Comparison of ENCODE assay signal across 16 cellular contexts in the genomic region with DNA sequence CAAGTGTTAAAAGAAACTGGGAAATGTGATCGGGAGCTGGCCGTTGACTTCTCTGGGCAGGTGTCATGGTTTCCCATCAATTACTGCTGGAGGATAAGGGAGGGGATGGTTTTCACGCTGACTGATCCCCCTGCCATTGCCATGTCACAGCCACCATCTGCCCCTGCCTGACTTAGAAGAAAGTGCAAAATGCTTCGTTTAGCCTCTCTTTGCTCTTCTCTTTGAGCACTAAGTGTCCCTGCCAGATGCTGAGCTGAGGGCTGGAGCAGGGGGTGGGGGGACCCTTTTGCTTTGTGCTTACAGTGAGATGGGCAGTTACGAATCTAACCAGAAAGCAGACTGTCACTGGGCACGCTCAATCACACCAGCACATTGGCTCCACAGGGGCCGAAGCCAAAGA.
A peak's percentile ranks its signal among the peaks of the same experiment; 100 is the strongest.
DNase-seq lines count a peak whose midpoint lies in the region; ATAC-seq and TF ChIP-seq lines count a peak whose summit lies in the region.
"Had no signal": no experiment of that assay in that cellular context is flagged by ENCODE, and none has a peak within 500 bp of the region (broad histone marks: within the 10 kb centered on the region; RNA-seq: fewer than 3 reads in every experiment).

No MANE protein-coding gene starts in this region.

- no peak overlapping the region for H2BK120ac ChIP-seq in H9 (ENCODE audit: low read depth, low read length, poor library complexity, severe bottlenecking)

- H3K56ac ChIP-seq in H9 (ENCODE audit: insufficient read length, low read depth, low read length), result no peak overlapping the region

- no peaks in the 10 kb centered on the region for H3K79me2 ChIP-seq in H9 (ENCODE audit: insufficient read depth, low read length)

- no peak overlapping the region for H2BK15ac ChIP-seq in H9 (ENCODE audit: low read depth, low read length)

- H3K4me1 ChIP-seq in H9 (ENCODE audit: insufficient read depth, low read length), result no peaks in the 10 kb centered on the region
- H3K4me1 ChIP-seq: BLaER1 treated with 17β-estradiol and CSF1 and Interleukin-3, amounts not matched to agents 10 nM and 100 nM had no signal

- no peak overlapping the region for H2AFZ ChIP-seq in H9 (ENCODE audit: low read length)

- H3K36me3 Mint-ChIP-seq in glutamatergic neuron (ENCODE audit: unreplicated experiment) (peaks cover 5% of the 10 kb centered on the region), H9 (ENCODE audit: insufficient read depth in 1 of 3, low read depth in 3 of 3) (no peaks in the 10 kb centered on the region)
- H3K36me3 Mint-ChIP-seq: CD4-positive, CD25-positive, alpha-beta regulatory T cell had no signal

- no peak overlapping the region for H3K4me2 ChIP-seq in H9 (ENCODE audit: insufficient read depth, insufficient read length, low read length)
- H3K4me2 ChIP-seq: BLaER1 treated with 17β-estradiol and CSF1 and Interleukin-3, amounts not matched to agents 10 nM and 100 nM had no signal

- no peak overlapping the region for H3T11ph ChIP-seq in H9 (ENCODE audit: low read length)

- H4K5ac ChIP-seq in H9 (ENCODE audit: insufficient read length, low read depth, low read length), result no peak overlapping the region

- no peak overlapping the region for H2AK5ac ChIP-seq in H9 (ENCODE audit: insufficient read length, low read length)

- H3K27ac Mint-ChIP-seq in glutamatergic neuron (ENCODE audit: unreplicated experiment), result peak overlapping the region; percentile 66
- no peak overlapping the region for H3K27ac Mint-ChIP-seq in H9
- H3K27ac Mint-ChIP-seq: CD4-positive, CD25-positive, alpha-beta regulatory T cell; HFFc6 had no signal

- H3K27me3 ChIP-seq in H9 (ENCODE audit: insufficient read depth, low read length), result no peaks in the 10 kb centered on the region
- H3K27me3 ChIP-seq: BLaER1 treated with 17β-estradiol and CSF1 and Interleukin-3, amounts not matched to agents 10 nM and 100 nM had no signal

- H3K18ac ChIP-seq in H9 (ENCODE audit: insufficient read length, low read depth, low read length), result no peak overlapping the region

- no peak overlapping the region for H4K91ac ChIP-seq in H9 (ENCODE audit: insufficient read length, low read depth, low read length)

- no peaks in the 10 kb centered on the region for H3K23me2 ChIP-seq in H9 (ENCODE audit: insufficient read length, low read depth, low read length, poor library complexity, severe bottlenecking)

- H3K4me3 Mint-ChIP-seq in glutamatergic neuron (ENCODE audit: unreplicated experiment), result no peak overlapping the region
- H3K4me3 Mint-ChIP-seq in H9, result no peak overlapping the region
- H3K4me3 Mint-ChIP-seq: CD4-positive, CD25-positive, alpha-beta regulatory T cell; HFFc6 had no signal

- no peak overlapping the region; the same call in 1 of the 2 replicates for H3K14ac ChIP-seq in H9 (ENCODE audit: insufficient read depth, low read length)

- H4K8ac ChIP-seq in H9 (replicated peaks; ENCODE audit: insufficient read length, low read depth, low read length), result no peak overlapping the region

- H3K79me1 ChIP-seq in H9 (ENCODE audit: insufficient read depth, low read depth, low read length, poor library complexity, severe bottlenecking), result no peaks in the 10 kb centered on the region

- no peak overlapping the region for H3K9ac ChIP-seq in H9 (ENCODE audit: extremely low read depth, insufficient read length, low read length)
- H3K9ac ChIP-seq: BLaER1 treated with 17β-estradiol and CSF1 and Interleukin-3, amounts not matched to agents 10 nM and 100 nM had no signal

- no peak overlapping the region for H3K4ac ChIP-seq in H9 (ENCODE audit: low read depth, low read length)

- ATAC-seq in GM19395 (IDR thresholded peaks at IDR 0.05; ENCODE audit: unreplicated experiment), result no peak

- peaks cover 11% of the 10 kb centered on the region for H3K27me3 Mint-ChIP-seq in glutamatergic neuron (ENCODE audit: unreplicated experiment)
- peaks cover 76% of the 10 kb centered on the region for H3K27me3 Mint-ChIP-seq in H9 (ENCODE audit: low read depth)

- H3K4me1 Mint-ChIP-seq in glutamatergic neuron (ENCODE audit: low read depth, unreplicated experiment), result peaks cover 31% of the 10 kb centered on the region
- 0 out of 4 replicates have a peak, but pooled peaks cover 0 to 2% of the 10 kb centered on the region in 2 experiments for H3K4me1 Mint-ChIP-seq in H9
- H3K4me1 Mint-ChIP-seq: CD4-positive, CD25-positive, alpha-beta regulatory T cell had no signal

- TF ChIP-seq CTCF in glutamatergic neuron (IDR thresholded peaks at IDR 0.05; ENCODE audit: partially characterized antibody, unreplicated experiment) (no peak), H9 (conservative IDR thresholded peaks at IDR 0.05) (no peak)

- no peak overlapping the region for H2BK12ac ChIP-seq in H9 (ENCODE audit: insufficient read length, low read depth, low read length)

- no peak overlapping the region for H3K27ac ChIP-seq in H9 (ENCODE audit: insufficient read length, low read depth, low read length)
- H3K27ac ChIP-seq: BLaER1 treated with 17β-estradiol and CSF1 and Interleukin-3, amounts not matched to agents 10 nM and 100 nM had no signal

- no peak overlapping the region for H3K23ac ChIP-seq in H9 (ENCODE audit: insufficient read length, low read depth, low read length)

- H4K20me1 ChIP-seq in H9 (ENCODE audit: control insufficient read depth, insufficient read depth, insufficient read length), result no peaks in the 10 kb centered on the region
- H4K20me1 ChIP-seq: BLaER1 treated with 17β-estradiol and CSF1 and Interleukin-3, amounts not matched to agents 10 nM and 100 nM had no signal

- no CpG with 5 or more reads among the region's 7 CpGs for WGBS in H9 (ENCODE audit: extremely low coverage, insufficient read length, low lambda C conversion rate)

- H2BK5ac ChIP-seq in H9 (ENCODE audit: insufficient read length, low read length), result no peak overlapping the region

- no peaks in the 10 kb centered on the region for H3K9me3 ChIP-seq in H9 (ENCODE audit: control insufficient read depth, low read depth, low read length)
- H3K9me3 ChIP-seq: BLaER1 treated with 17β-estradiol and CSF1 and Interleukin-3, amounts not matched to agents 10 nM and 100 nM had no signal

- no peak overlapping the region for H2BK20ac ChIP-seq in H9 (ENCODE audit: low read depth, low read length, poor library complexity, severe bottlenecking)

- DNase-seq in NCI-H2227 (lab: John Stamatoyannopoulos, UW; ENCODE audit: unreplicated experiment), result peak; percentile 17
- no peak for DNase-seq in NCI-H2227 treated with DMSO at 0.1 percent for 48 hours (lab: John Stamatoyannopoulos, UW)
- DNase-seq in NCI-H524 (lab: John Stamatoyannopoulos, UW), result peak; percentile 83 to 94
- DNase-seq in glutamatergic neuron, result no peak
- DNase-seq in retina, result peak; percentile 59
- no peak for DNase-seq in stimulated activated CD4-positive, alpha-beta T cell treated with anti-CD3 and anti-CD28 coated beads, Interleukin-4, amount 100 ng/mL, for 4 hours
- DNase-seq in H9, result no peak
- DNase-seq: ACHN; CD4-positive, CD25-positive, alpha-beta regulatory T cell; DMS153; DMS79 treated with DMSO at 0.1 percent for 48 hours; EL; HCEC 1CT; HFFc6 had no signal

- H3K9me3 Mint-ChIP-seq in glutamatergic neuron (ENCODE audit: unreplicated experiment), result peaks cover 4% of the 10 kb centered on the region
- no peaks in the 10 kb centered on the region for H3K9me3 Mint-ChIP-seq in H9
- H3K9me3 Mint-ChIP-seq: HFFc6 had no signal

Comparison
In these comparisons a context has a peak if more than half of its experiments do, and no peak if none do; other contexts are left out.
1. DNase-seq: peak in NCI-H2227 (single experiment), NCI-H524 (2 of 2) and retina (single experiment); none in NCI-H2227 treated with DMSO at 0.1 percent for 48 hours (single experiment), glutamatergic neuron (single experiment), stimulated activated CD4-positive, alpha-beta T cell treated with anti-CD3 and anti-CD28 coated beads, Interleukin-4, amount 100 ng/mL, for 4 hours (0 of 2) and H9 (single experiment).